ENCODE assay signal across 11 cellular contexts in genomic region chr5:115961413-115962238, GRCh38. TPM values are rescaled to one million over a fixed set of nuclear protein-coding genes. Genes with fewer than 3 reads are reported as not detected.
DNase-seq lines count a peak whose midpoint lies in the region; ATAC-seq, FAIRE-seq and TF ChIP-seq lines count a peak whose summit lies in the region.
"Had no signal": no experiment of that assay in that cellular context is flagged by ENCODE, and none has a peak within 500 bp of the region (broad histone marks: within the 10 kb centered on the region; RNA-seq: fewer than 3 reads in every experiment).

No MANE protein-coding gene starts in this region.

- no peak overlapping the region for H3K27ac Mint-ChIP-seq in naive thymus-derived CD4-positive, alpha-beta T cell
- no peak overlapping the region for H3K27ac Mint-ChIP-seq in Caco-2 (ENCODE audit: unreplicated experiment)

- no peaks in the 10 kb centered on the region for H3K4me1 ChIP-seq in naive thymus-derived CD4-positive, alpha-beta T cell (ENCODE audit: control insufficient read depth in 2 of 2, insufficient read depth in 2 of 2, low read length in 2 of 2)
- H3K4me1 ChIP-seq in Caco-2: no peaks in the 10 kb centered on the region

- TF ChIP-seq POLR2A in GM12892 (IDR thresholded peaks at IDR 0.05; ENCODE audit: low read depth, low read length): no peak

- ATAC-seq in naive thymus-derived CD4-positive, alpha-beta T cell: no peak

- no peak for FAIRE-seq in GM12892 (lab: Jason Lieb, UNC)

- H3K4me1 Mint-ChIP-seq in naive thymus-derived CD4-positive, alpha-beta T cell: peaks cover 3 to 19% (median 10%) of the 10 kb centered on the region in 7 donors
- H3K4me1 Mint-ChIP-seq in Caco-2 (ENCODE audit: low read depth, unreplicated experiment): no peaks in the 10 kb centered on the region

- H3K4me3 ChIP-seq in AG10803 (ENCODE audit: low read length) (peak overlapping the region; percentile 50), epithelial cell of esophagus (ENCODE audit: low read length) (no peak overlapping the region), Caco-2 (ENCODE audit: low read depth, low read length) (no peak overlapping the region)
- no peak overlapping the region for H3K4me3 ChIP-seq in naive thymus-derived CD4-positive, alpha-beta T cell (ENCODE audit: low read length)

- H3K9me3 Mint-ChIP-seq in naive thymus-derived CD4-positive, alpha-beta T cell: peaks cover 0 to 6% (median 0%) of the 10 kb centered on the region in 11 donors
- no peaks in the 10 kb centered on the region for H3K9me3 Mint-ChIP-seq in Caco-2 (ENCODE audit: unreplicated experiment)

- TF ChIP-seq CTCF in AG10803 (conservative IDR thresholded peaks at IDR 0.05; ENCODE audit: low read length) (no peak), epithelial cell of esophagus (IDR thresholded peaks at IDR 0.05; ENCODE audit: insufficient read depth, low read depth, low read length, missing control alignments) (no peak), Caco-2 (IDR thresholded peaks at IDR 0.05; ENCODE audit: insufficient read depth in 1 of 2, low read depth in 1 of 2, low read length in 1 of 2, severe bottlenecking in 1 of 2, unreplicated experiment in 1 of 2) (no peak)

- H3K36me3 ChIP-seq in naive thymus-derived CD4-positive, alpha-beta T cell (ENCODE audit: control insufficient read depth in 2 of 3, insufficient read depth in 3 of 3, low read length in 3 of 3): no peaks in the 10 kb centered on the region
- no peaks in the 10 kb centered on the region for H3K36me3 ChIP-seq in Caco-2 (ENCODE audit: control insufficient read depth, insufficient read depth, low read length)
- H3K36me3 ChIP-seq: upper lobe of left lung had no signal

- POLR2A ChIA-PET in naive thymus-derived CD4-positive, alpha-beta T cell (lab: Charles Lee): no interaction called here
- POLR2A ChIA-PET in Caco-2 (lab: Charles Lee): no interaction called here

- DNase-seq in AG10803 (ENCODE audit: low read depth) (peak; percentile 69), LHCN-M2 (ENCODE audit: low read depth) (peak; percentile 19), epithelial cell of esophagus (ENCODE audit: low read depth) (peak; percentile 18), medulla oblongata (ENCODE audit: extremely low spot score) (no peak), GM12892 (ENCODE audit: insufficient read length) (no peak), Caco-2 (no peak)
- DNase-seq in naive thymus-derived CD4-positive, alpha-beta T cell: no peak
- DNase-seq in activated CD4-positive, CD25-positive, alpha-beta regulatory T cell (lab: John Stamatoyannopoulos, UW): no peak
- DNase-seq: hypothalamus, NCI-H2107 had no signal

- H3K27me3 Mint-ChIP-seq in naive thymus-derived CD4-positive, alpha-beta T cell: peaks cover 50 to 65% (median 53%) of the 10 kb centered on the region in 5 donors
- H3K27me3 Mint-ChIP-seq in Caco-2 (ENCODE audit: insufficient read depth, unreplicated experiment): peaks cover 6% of the 10 kb centered on the region

- BruUV-seq in Caco-2 (replicated peaks; lab: Mats Ljungman, UMichigan): no TSS peak

- H3K36me3 Mint-ChIP-seq in naive thymus-derived CD4-positive, alpha-beta T cell: no peaks in the 10 kb centered on the region
- no peaks in the 10 kb centered on the region for H3K36me3 Mint-ChIP-seq in Caco-2 (ENCODE audit: insufficient read depth, unreplicated experiment)

- no peaks in the 10 kb centered on the region for H3K9me3 ChIP-seq in naive thymus-derived CD4-positive, alpha-beta T cell (ENCODE audit: control insufficient read depth in 2 of 3, low read length in 3 of 3)
- H3K9me3 ChIP-seq in Caco-2: no peaks in the 10 kb centered on the region
- H3K9me3 ChIP-seq: upper lobe of left lung had no signal

- peaks cover 0 to 3% of the 10 kb centered on the region in 2 donors for H3K27me3 ChIP-seq in naive thymus-derived CD4-positive, alpha-beta T cell (ENCODE audit: control insufficient read depth in 2 of 2, insufficient read depth in 2 of 2, low read length in 2 of 2)
- H3K27me3 ChIP-seq in Caco-2 (replicated peaks; ENCODE audit: control insufficient read depth, insufficient read depth, low read length): no peaks in the 10 kb centered on the region

- H3K27ac ChIP-seq in naive thymus-derived CD4-positive, alpha-beta T cell (ENCODE audit: low read depth, low read length): no peak overlapping the region
- H3K27ac ChIP-seq: upper lobe of left lung had no signal

- H3K4me3 Mint-ChIP-seq in naive thymus-derived CD4-positive, alpha-beta T cell: peak overlapping the region in 7 of 10 donors; percentile 28 to 55 (median 46)
- no peak overlapping the region for H3K4me3 Mint-ChIP-seq in Caco-2 (ENCODE audit: unreplicated experiment)

- CTCF ChIA-PET in naive thymus-derived CD4-positive, alpha-beta T cell (lab: Charles Lee): no interaction called here
- CTCF ChIA-PET in Caco-2 (lab: Charles Lee): no interaction called here

- intact Hi-C loops in naive thymus-derived CD4-positive, alpha-beta T cell (cut with micrococcal nuclease): loop anchor here in 1 of 2 donors (10.0 kb wide), 1 partner anchor 613 kb away; the partner anchor contains the start of gene SEMA6A
- intact Hi-C loops in Caco-2 (cut with micrococcal nuclease; ENCODE audit: unreplicated experiment): no loop called here

RNA-seq across cellular contexts. Expression of gene LVRN, which starts 0.6 kb away (rescaled TPM):
- total RNA-seq in LHCN-M2 (2014; rRNA removed) (0.11 and 0.13 TPM in 2 replicates), Caco-2 (2022) (0.27 and 0.42 TPM in 2 replicates)
- 0.09 TPM for polyA plus RNA-seq in LHCN-M2 (2012)
- total RNA-seq in naive thymus-derived CD4-positive, alpha-beta T cell: under 1 TPM in 1 of 5 experiments, not detected in 4; 0.16 TPM
- polyA plus RNA-seq in naive thymus-derived CD4-positive, alpha-beta T cell: not detected
- polyA plus RNA-seq in GM12892 (2012; ENCODE audit: missing spikeins): 0.11 TPM

Comparison
In these comparisons a context has a peak if more than half of its experiments do, and no peak if none do; other contexts are left out.
1. DNase-seq: peak in AG10803 (single experiment), LHCN-M2 (single experiment) and epithelial cell of esophagus (single experiment); none in naive thymus-derived CD4-positive, alpha-beta T cell (0 of 9), medulla oblongata (single experiment), GM12892 (single experiment), activated CD4-positive, CD25-positive, alpha-beta regulatory T cell (0 of 4) and Caco-2 (0 of 2).